Comparison of ENCODE assay signal across 10 cellular contexts in the genomic region with DNA sequence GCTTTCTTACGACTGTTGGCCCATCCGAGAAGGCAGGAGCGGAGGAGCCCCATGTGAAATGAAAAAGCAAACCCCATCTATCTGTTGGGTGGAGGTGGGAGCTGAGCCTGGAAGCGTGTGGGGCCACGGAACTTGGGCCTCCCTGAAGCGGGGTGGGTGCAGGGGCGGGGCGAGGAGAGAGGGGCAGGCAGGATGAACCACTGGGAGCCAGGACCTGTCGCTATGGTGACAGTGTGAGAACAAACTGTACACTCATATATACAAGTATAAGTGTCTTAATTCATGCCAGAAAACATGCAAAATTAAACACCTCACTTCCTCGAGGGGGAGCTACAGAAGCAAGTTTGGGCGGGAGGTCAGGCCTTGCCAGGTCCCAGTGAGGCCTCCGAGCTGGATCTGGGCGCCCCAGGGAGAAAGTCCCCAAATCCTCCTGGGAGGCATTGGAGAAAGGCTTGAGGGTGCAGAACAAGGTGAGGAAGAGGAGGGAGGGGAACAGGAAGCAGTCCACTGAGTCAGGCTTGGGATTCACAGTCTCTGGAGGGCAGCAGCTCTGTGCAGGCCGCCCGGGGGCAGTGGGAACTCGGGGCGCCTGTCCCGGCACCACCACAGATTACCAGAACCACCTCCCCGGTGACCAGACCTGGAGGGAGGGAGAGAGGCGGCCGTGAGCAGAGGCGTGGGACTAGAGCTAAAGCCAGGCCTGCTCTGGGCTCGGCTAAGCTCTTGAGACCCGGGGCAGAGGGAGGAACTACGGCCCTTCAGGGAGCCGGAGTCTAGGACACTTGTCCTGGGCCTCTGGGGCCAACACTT. TPM values are rescaled to one million over a fixed set of nuclear protein-coding genes. Genes with fewer than 3 reads are reported as not detected.
DNase-seq lines count a peak whose midpoint lies in the region; ATAC-seq, FAIRE-seq and TF ChIP-seq lines count a peak whose summit lies in the region.
"Had no signal": no experiment of that assay in that cellular context is flagged by ENCODE, and none has a peak within 500 bp of the region (broad histone marks: within the 10 kb centered on the region; RNA-seq: fewer than 3 reads in every experiment).

No MANE protein-coding gene starts in this region.

- H3K27ac ChIP-seq in foreskin keratinocyte = no peak overlapping the region

- peak; percentile 72 for FAIRE-seq in GM18507 (lab: Jason Lieb, UNC)

- no peak for DNase-seq in GM18507 (ENCODE audit: extremely low spot score, insufficient read length, low read depth)
- DNase-seq in RPMI7951 (ENCODE audit: low read depth) = peak; percentile 40
- DNase-seq in foreskin keratinocyte = peak; percentile 35 to 65
- peak; percentile 46 for DNase-seq in skeletal muscle cell (ENCODE audit: low read depth)
- no peak for DNase-seq in HuH-7 (ENCODE audit: low spot score)
- DNase-seq in NCI-H2227 treated with DMSO at 0.1 percent for 48 hours (lab: John Stamatoyannopoulos, UW) = no peak
- DNase-seq: activated naive CD4-positive, alpha-beta T cell treated with Interleukin-2 at 50 U/mL for 16 hours; NCI-H2107 had no signal

- ATAC-seq in foreskin keratinocyte (peak; percentile 86), GM19463 (IDR thresholded peaks at IDR 0.05; ENCODE audit: unreplicated experiment) (no peak), GM18861 (IDR thresholded peaks at IDR 0.05; ENCODE audit: unreplicated experiment) (no peak)

- H3K4me1 ChIP-seq in foreskin keratinocyte = no peaks in the 10 kb centered on the region

- H3K4me3 ChIP-seq in skeletal muscle cell (ENCODE audit: low read depth, low read length) = no peak overlapping the region

- peaks cover 5% of the 10 kb centered on the region for H3K27me3 ChIP-seq in foreskin keratinocyte

- TF ChIP-seq CTCF in foreskin keratinocyte (conservative IDR thresholded peaks at IDR 0.05) = peak; percentile 74

RNA-seq across cellular contexts. Expression of a gene that starts 34.8 kb away (rescaled TPM):
- not detected in 2 replicates for total RNA-seq in RPMI7951 (2014; rRNA removed; shearing (Covaris generic))
- total RNA-seq in foreskin keratinocyte = not detected in 2 replicates
- not detected in 2 replicates for polyA plus RNA-seq in foreskin keratinocyte

Comparison
In these comparisons a context has a peak if more than half of its experiments do, and no peak if none do; other contexts are left out.
1. DNase-seq: peak in RPMI7951 (single experiment), foreskin keratinocyte (2 of 2) and skeletal muscle cell (single experiment); none in GM18507 (single experiment), HuH-7 (single experiment) and NCI-H2227 treated with DMSO at 0.1 percent for 48 hours (single experiment).